Comparison of ENCODE assay signal across 8 cellular contexts in the genomic region with DNA sequence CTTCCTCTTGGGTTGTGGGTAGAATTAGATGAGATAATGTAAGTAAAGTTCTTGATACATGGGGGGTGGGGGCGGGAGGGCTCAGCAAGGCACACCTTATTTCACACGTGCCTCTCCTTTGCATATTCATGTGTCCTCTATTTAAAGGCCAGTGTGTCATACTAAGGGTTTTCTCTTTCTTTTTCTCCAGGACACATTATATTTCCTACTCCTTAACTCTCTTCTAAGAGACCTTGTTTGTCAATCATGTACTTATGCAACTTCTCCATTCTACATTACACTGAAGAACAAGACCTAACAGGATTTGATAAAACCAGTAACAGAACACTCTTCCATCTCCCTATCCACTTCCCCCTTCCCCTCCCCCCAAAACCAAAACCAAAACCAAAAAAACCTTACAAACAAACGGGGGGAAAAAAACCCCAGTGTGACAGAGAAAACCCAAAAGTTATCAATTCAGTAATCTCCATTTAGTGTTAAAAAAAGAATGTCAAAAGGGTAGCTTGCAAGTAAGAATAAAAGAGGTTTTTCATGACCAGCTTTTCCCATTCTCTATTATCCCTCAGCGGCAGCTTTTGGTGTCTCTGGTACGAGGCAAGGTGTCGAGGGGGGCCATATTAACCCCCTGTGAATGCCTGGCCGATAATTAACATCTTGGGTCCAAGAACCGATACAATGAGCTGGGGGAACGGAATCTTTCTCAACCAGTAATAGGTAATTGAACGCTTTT.
A peak's percentile ranks its signal among the peaks of the same experiment; 100 is the strongest.
DNase-seq lines count a peak whose midpoint lies in the region; ATAC-seq lines count a peak whose summit lies in the region.

No MANE protein-coding gene starts in this region.

- no peak for DNase-seq in activated T-cell treated with anti-CD3 and anti-CD28 coated beads, Interleukin-2, amount 50 U/mL, for 24 hours
- no peak for DNase-seq in activated T-cell treated with anti-CD3 and anti-CD28 coated beads for 4 hours
- no peak for DNase-seq in NT2/D1 (ENCODE audit: low read depth, low spot score)
- no peak for DNase-seq in NCI-H1048 (lab: John Stamatoyannopoulos, UW)

- H3K4me3 ChIP-seq in NT2/D1 (ENCODE audit: insufficient read length, low read depth), result peak overlapping the region; percentile 42
- H3K4me3 ChIP-seq in ectodermal cell (ENCODE audit: insufficient read depth, low read depth, low read length), result peak overlapping the region; percentile 46
- H3K4me3 ChIP-seq in muscle layer of colon (ENCODE audit: low read depth in 1 of 2, low read length in 2 of 2), result peak overlapping the region in 1 of 2 donors; percentile 74

- H3K36me3 ChIP-seq in NT2/D1 (ENCODE audit: insufficient read depth, insufficient read length, low read length) (no peaks in the 10 kb centered on the region), ectodermal cell (ENCODE audit: control insufficient read depth, insufficient read depth, low read length) (no peaks in the 10 kb centered on the region), muscle layer of colon (ENCODE audit: insufficient read depth, low read length) (no peaks in the 10 kb centered on the region)

- H3K27ac ChIP-seq in ectodermal cell (ENCODE audit: insufficient read depth, low read depth, low read length, poor library complexity, severe bottlenecking) (no peak overlapping the region), muscle layer of colon (ENCODE audit: low read depth, low read length) (peak overlapping the region; percentile 15)

- H3K9me3 Mint-ChIP-seq in activated T-cell treated with anti-CD3 and anti-CD28 coated beads, Interleukin-2, amount 50 U/mL, for 24 hours, result no peaks in the 10 kb centered on the region

- H3K36me3 Mint-ChIP-seq in activated T-cell treated with anti-CD3 and anti-CD28 coated beads, Interleukin-2, amount 50 U/mL, for 24 hours (ENCODE audit: low read depth), result no peaks in the 10 kb centered on the region

- no peak overlapping the region for H3K27ac Mint-ChIP-seq in activated T-cell treated with anti-CD3 and anti-CD28 coated beads, Interleukin-2, amount 50 U/mL, for 24 hours

- H3K4me1 ChIP-seq in NT2/D1 (ENCODE audit: insufficient read depth, insufficient read length) (no peaks in the 10 kb centered on the region), ectodermal cell (ENCODE audit: control insufficient read depth, insufficient read depth, low read length) (peaks cover 14% of the 10 kb centered on the region), muscle layer of colon (ENCODE audit: insufficient read depth, low read length) (peaks cover 5% of the 10 kb centered on the region)

- H3K27me3 ChIP-seq in NT2/D1 (ENCODE audit: insufficient read depth, insufficient read length), result peaks cover 17% of the 10 kb centered on the region
- H3K27me3 ChIP-seq in ectodermal cell (ENCODE audit: control insufficient read depth, insufficient read depth, low read length, poor library complexity, severe bottlenecking), result peaks cover 5% of the 10 kb centered on the region
- peaks cover 0 to 9% of the 10 kb centered on the region in 2 donors for H3K27me3 ChIP-seq in muscle layer of colon (ENCODE audit: control insufficient read depth in 1 of 2, insufficient read depth in 2 of 2, low read length in 2 of 2)

- H3K9ac ChIP-seq in NT2/D1 (ENCODE audit: insufficient read length, low read depth) (peak overlapping the region; percentile 32), muscle layer of colon (ENCODE audit: low read length) (peak overlapping the region; percentile 70)

- 4 to 5% methylated on average over 9 to 10 of the region's 10 CpGs for WGBS in ectodermal cell, 2 experiments

- peaks cover 11% of the 10 kb centered on the region for H3K4me1 Mint-ChIP-seq in activated T-cell treated with anti-CD3 and anti-CD28 coated beads, Interleukin-2, amount 50 U/mL, for 24 hours (ENCODE audit: low read depth)

- peaks cover 62% of the 10 kb centered on the region for H3K27me3 Mint-ChIP-seq in activated T-cell treated with anti-CD3 and anti-CD28 coated beads, Interleukin-2, amount 50 U/mL, for 24 hours

- peak overlapping the region; percentile 21 for H3K4me3 Mint-ChIP-seq in activated T-cell treated with anti-CD3 and anti-CD28 coated beads, Interleukin-2, amount 50 U/mL, for 24 hours

- H3K9me3 ChIP-seq in NT2/D1 (ENCODE audit: insufficient read depth, low read length) (no peaks in the 10 kb centered on the region), ectodermal cell (ENCODE audit: control insufficient read depth, low read length) (no peaks in the 10 kb centered on the region), muscle layer of colon (ENCODE audit: low read length) (no peaks in the 10 kb centered on the region)

- ATAC-seq in HG02884 (IDR thresholded peaks at IDR 0.05; ENCODE audit: unreplicated experiment) (no peak), GM21786 (IDR thresholded peaks at IDR 0.05; ENCODE audit: unreplicated experiment) (no peak)
